ENCODE assay signal across 1 cellular context in the genomic region with DNA sequence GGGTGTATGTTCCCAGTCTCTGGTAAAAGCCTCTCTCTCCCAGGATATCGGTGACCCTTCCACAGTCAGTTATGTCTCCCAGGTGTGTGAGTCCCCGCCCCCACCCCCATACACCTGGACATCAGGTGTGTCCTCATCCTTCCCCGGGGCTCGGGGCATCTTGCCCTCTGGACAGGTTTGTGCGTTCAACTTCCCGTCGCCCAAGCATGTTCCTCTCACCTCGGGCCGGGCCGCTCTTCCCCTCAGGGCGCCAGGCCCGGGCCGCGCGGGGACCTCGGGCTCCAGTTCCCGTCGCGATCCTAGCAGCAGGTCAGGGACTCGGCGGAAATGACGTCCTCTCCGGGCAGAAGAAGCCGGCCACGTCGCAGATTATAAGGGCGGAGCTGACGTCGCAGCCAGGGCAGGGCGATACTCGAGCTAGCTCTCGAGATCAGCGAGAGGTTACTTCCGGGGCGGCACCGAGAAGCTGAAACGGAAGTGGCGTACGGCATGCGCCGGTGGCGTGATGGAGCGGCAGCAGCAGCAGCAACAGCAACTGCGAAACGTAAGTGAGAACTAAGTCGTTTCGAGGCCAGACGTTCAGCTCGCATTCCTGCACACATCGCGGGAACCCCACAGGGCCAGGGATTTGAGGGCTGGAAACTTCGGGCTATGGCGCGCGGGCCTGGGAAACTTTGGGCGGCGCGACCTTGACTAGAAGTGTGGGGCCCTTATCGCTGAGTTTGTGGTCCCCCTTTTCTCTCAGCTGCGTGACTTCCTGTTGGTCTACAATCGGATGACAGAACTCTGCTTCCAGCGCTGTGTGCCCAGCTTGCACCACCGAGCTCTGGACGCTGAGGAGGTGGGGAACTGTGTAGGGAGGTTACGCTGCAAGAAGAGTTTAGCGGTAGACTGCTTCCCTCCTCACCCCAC.
TF ChIP-seq lines count a peak whose summit lies in the region.

A gene with protein sequence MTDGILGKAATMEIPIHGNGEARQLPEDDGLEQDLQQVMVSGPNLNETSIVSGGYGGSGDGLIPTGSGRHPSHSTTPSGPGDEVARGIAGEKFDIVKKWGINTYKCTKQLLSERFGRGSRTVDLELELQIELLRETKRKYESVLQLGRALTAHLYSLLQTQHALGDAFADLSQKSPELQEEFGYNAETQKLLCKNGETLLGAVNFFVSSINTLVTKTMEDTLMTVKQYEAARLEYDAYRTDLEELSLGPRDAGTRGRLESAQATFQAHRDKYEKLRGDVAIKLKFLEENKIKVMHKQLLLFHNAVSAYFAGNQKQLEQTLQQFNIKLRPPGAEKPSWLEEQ (minus strand): TSS at position 320 of the 912 bp plus-strand sequence. CDS start 910 bp downstream, outside the sequence.
A gene with protein sequence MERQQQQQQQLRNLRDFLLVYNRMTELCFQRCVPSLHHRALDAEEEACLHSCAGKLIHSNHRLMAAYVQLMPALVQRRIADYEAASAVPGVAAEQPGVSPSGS (plus strand): TSS at position 490 of the 912 bp plus-strand sequence. CDS start 16 bp downstream, at position 506.

TF ChIP-seq in HepG2, 621 proteins besides CTCF, POLR2A, EP300 and RAD21 (continued from another document and continues in another):
- TF ChIP-seq, protein P1, sequence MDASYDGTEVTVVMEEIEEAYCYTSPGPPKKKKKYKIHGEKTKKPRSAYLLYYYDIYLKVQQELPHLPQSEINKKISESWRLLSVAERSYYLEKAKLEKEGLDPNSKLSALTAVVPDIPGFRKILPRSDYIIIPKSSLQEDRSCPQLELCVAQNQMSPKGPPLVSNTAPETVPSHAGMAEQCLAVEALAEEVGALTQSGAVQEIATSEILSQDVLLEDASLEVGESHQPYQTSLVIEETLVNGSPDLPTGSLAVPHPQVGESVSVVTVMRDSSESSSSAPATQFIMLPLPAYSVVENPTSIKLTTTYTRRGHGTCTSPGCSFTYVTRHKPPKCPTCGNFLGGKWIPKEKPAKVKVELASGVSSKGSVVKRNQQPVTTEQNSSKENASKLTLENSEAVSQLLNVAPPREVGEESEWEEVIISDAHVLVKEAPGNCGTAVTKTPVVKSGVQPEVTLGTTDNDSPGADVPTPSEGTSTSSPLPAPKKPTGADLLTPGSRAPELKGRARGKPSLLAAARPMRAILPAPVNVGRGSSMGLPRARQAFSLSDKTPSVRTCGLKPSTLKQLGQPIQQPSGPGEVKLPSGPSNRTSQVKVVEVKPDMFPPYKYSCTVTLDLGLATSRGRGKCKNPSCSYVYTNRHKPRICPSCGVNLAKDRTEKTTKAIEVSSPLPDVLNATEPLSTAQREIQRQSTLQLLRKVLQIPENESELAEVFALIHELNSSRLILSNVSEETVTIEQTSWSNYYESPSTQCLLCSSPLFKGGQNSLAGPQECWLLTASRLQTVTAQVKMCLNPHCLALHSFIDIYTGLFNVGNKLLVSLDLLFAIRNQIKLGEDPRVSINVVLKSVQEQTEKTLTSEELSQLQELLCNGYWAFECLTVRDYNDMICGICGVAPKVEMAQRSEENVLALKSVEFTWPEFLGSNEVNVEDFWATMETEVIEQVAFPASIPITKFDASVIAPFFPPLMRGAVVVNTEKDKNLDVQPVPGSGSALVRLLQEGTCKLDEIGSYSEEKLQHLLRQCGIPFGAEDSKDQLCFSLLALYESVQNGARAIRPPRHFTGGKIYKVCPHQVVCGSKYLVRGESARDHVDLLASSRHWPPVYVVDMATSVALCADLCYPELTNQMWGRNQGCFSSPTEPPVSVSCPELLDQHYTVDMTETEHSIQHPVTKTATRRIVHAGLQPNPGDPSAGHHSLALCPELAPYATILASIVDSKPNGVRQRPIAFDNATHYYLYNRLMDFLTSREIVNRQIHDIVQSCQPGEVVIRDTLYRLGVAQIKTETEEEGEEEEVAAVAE (CRISPR knock-in tag; IDR thresholded peaks at IDR 0.05; ENCODE audit: borderline replicate concordance), result no peak; the same call in 1 of the 2 replicates
- TF ChIP-seq ZNF329 (CRISPR knock-in tag; IDR thresholded peaks at IDR 0.05; ENCODE audit: low read depth) (no peak), ATM (IDR thresholded peaks at IDR 0.05; ENCODE audit: borderline replicate concordance) (no peak), KDM5B (CRISPR knock-in tag; IDR thresholded peaks at IDR 0.05; ENCODE audit: borderline replicate concordance) (peak; percentile 80), PAX8 (CRISPR knock-in tag; IDR thresholded peaks at IDR 0.05; ENCODE audit: borderline replicate concordance) (no peak), ZFYVE20 (CRISPR knock-in tag; IDR thresholded peaks at IDR 0.05; ENCODE audit: borderline replicate concordance, low read depth) (no peak), RFX1 (IDR thresholded peaks at IDR 0.05) (no peak), FOXC1 (CRISPR knock-in tag; IDR thresholded peaks at IDR 0.05; ENCODE audit: borderline replicate concordance) (no peak; the same call in 1 of the 2 replicates), MTA3 (CRISPR knock-in tag; IDR thresholded peaks at IDR 0.05) (no peak), GATAD2A (CRISPR knock-in tag; IDR thresholded peaks at IDR 0.05) (peak; percentile 50; the same call in 1 of the 2 replicates), ZBTB38 (CRISPR knock-in tag; IDR thresholded peaks at IDR 0.05) (0 out of 2 replicates have a peak, but pooled peaks have one; percentile 71), GPN1 (CRISPR knock-in tag; IDR thresholded peaks at IDR 0.05; ENCODE audit: borderline replicate concordance) (peak; percentile 61; the same call in 1 of the 2 replicates), ZSCAN20 (CRISPR knock-in tag; IDR thresholded peaks at IDR 0.05; ENCODE audit: borderline replicate concordance) (no peak), AHR (CRISPR knock-in tag; IDR thresholded peaks at IDR 0.05) (no peak; the same call in 1 of the 2 replicates), JARID2 (CRISPR knock-in tag; IDR thresholded peaks at IDR 0.05; ENCODE audit: insufficient replicate concordance) (no peak), MYC (CRISPR knock-in tag; IDR thresholded peaks at IDR 0.05; ENCODE audit: borderline replicate concordance) (peak; percentile 80; the same call in 1 of the 2 replicates), ZNF607 (CRISPR knock-in tag; IDR thresholded peaks at IDR 0.05; ENCODE audit: borderline replicate concordance) (peak; percentile 97; the same call in 1 of the 2 replicates), NPAS2 (CRISPR knock-in tag; IDR thresholded peaks at IDR 0.05; ENCODE audit: borderline replicate concordance) (no peak), TCF12 (IDR thresholded peaks at IDR 0.05) (no peak), TCF12 (CRISPR knock-in tag; IDR thresholded peaks at IDR 0.05) (no peak), SRY (CRISPR knock-in tag; IDR thresholded peaks at IDR 0.05) (no peak), PHF8 (CRISPR knock-in tag; IDR thresholded peaks at IDR 0.05) (peak; percentile 94), ZBTB3 (CRISPR knock-in tag; IDR thresholded peaks at IDR 0.05; ENCODE audit: borderline replicate concordance, low read depth) (no peak), MZF1 (CRISPR knock-in tag; IDR thresholded peaks at IDR 0.05; ENCODE audit: borderline replicate concordance) (no peak), ZNF256 (CRISPR knock-in tag; conservative IDR thresholded peaks at IDR 0.05) (peak; percentile 65; the same call in 1 of the 2 replicates), ZNF7 (CRISPR knock-in tag; IDR thresholded peaks at IDR 0.05) (no peak; the same call in 1 of the 2 replicates), ZNF83 (CRISPR knock-in tag; IDR thresholded peaks at IDR 0.05; ENCODE audit: borderline replicate concordance) (peak; percentile 30; the same call in 1 of the 2 replicates), HNF4G (IDR thresholded peaks at IDR 0.05; ENCODE audit: borderline replicate concordance, low read depth, low read length) (no peak), HNF4G (CRISPR knock-in tag; IDR thresholded peaks at IDR 0.05; ENCODE audit: borderline replicate concordance, low read depth) (no peak; the same call in 1 of the 2 replicates), ZNF33A (CRISPR knock-in tag; IDR thresholded peaks at IDR 0.05; ENCODE audit: borderline replicate concordance) (no peak), TOE1 (CRISPR knock-in tag; IDR thresholded peaks at IDR 0.05) (no peak; the same call in 1 of the 2 replicates), BHLHE40 (IDR thresholded peaks at IDR 0.05; ENCODE audit: low read length) (peak; percentile 54)
- TF ChIP-seq, protein P2, sequence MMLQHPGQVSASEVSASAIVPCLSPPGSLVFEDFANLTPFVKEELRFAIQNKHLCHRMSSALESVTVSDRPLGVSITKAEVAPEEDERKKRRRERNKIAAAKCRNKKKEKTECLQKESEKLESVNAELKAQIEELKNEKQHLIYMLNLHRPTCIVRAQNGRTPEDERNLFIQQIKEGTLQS (CRISPR knock-in tag; IDR thresholded peaks at IDR 0.05), result peak; percentile 6; the same call in 1 of the 2 replicates
- TF ChIP-seq, protein P3, sequence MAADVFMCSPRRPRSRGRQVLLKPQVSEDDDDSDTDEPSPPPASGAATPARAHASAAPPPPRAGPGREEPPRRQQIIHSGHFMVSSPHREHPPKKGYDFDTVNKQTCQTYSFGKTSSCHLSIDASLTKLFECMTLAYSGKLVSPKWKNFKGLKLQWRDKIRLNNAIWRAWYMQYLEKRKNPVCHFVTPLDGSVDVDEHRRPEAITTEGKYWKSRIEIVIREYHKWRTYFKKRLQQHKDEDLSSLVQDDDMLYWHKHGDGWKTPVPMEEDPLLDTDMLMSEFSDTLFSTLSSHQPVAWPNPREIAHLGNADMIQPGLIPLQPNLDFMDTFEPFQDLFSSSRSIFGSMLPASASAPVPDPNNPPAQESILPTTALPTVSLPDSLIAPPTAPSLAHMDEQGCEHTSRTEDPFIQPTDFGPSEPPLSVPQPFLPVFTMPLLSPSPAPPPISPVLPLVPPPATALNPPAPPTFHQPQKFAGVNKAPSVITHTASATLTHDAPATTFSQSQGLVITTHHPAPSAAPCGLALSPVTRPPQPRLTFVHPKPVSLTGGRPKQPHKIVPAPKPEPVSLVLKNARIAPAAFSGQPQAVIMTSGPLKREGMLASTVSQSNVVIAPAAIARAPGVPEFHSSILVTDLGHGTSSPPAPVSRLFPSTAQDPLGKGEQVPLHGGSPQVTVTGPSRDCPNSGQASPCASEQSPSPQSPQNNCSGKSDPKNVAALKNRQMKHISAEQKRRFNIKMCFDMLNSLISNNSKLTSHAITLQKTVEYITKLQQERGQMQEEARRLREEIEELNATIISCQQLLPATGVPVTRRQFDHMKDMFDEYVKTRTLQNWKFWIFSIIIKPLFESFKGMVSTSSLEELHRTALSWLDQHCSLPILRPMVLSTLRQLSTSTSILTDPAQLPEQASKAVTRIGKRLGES (CRISPR knock-in tag; IDR thresholded peaks at IDR 0.05; ENCODE audit: borderline replicate concordance), result peak; percentile 44; the same call in 1 of the 2 replicates
- TF ChIP-seq, protein P4, sequence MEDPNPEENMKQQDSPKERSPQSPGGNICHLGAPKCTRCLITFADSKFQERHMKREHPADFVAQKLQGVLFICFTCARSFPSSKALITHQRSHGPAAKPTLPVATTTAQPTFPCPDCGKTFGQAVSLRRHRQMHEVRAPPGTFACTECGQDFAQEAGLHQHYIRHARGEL (CRISPR knock-in tag; IDR thresholded peaks at IDR 0.05), result no peak
- TF ChIP-seq, protein P5, sequence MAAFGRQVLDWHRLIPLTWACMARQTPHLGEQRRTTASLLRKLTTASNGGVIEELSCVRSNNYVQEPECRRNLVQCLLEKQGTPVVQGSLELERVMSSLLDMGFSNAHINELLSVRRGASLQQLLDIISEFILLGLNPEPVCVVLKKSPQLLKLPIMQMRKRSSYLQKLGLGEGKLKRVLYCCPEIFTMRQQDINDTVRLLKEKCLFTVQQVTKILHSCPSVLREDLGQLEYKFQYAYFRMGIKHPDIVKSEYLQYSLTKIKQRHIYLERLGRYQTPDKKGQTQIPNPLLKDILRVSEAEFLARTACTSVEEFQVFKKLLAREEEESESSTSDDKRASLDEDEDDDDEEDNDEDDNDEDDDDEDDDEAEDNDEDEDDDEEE (CRISPR knock-in tag; IDR thresholded peaks at IDR 0.05), result no peak
- TF ChIP-seq, protein P6, sequence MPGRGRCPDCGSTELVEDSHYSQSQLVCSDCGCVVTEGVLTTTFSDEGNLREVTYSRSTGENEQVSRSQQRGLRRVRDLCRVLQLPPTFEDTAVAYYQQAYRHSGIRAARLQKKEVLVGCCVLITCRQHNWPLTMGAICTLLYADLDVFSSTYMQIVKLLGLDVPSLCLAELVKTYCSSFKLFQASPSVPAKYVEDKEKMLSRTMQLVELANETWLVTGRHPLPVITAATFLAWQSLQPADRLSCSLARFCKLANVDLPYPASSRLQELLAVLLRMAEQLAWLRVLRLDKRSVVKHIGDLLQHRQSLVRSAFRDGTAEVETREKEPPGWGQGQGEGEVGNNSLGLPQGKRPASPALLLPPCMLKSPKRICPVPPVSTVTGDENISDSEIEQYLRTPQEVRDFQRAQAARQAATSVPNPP (CRISPR knock-in tag; IDR thresholded peaks at IDR 0.05), result peak; percentile 49; the same call in 1 of the 2 replicates
- TF ChIP-seq, protein P7, sequence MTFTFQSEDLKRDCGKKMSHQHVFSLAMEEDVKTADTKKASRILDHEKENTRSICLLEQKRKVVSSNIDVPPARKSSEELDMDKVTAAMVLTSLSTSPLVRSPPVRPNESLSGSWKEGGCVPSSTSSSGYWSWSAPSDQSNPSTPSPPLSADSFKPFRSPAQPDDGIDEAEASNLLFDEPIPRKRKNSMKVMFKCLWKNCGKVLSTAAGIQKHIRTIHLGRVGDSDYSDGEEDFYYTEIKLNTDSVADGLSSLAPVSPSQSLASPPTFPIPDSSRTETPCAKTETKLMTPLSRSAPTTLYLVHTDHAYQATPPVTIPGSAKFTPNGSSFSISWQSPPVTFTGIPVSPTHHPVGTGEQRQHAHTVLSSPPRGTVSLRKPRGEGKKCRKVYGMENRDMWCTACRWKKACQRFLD (CRISPR knock-in tag; IDR thresholded peaks at IDR 0.05; ENCODE audit: borderline replicate concordance), result no peak; the same call in 1 of the 2 replicates
- TF ChIP-seq, protein P8, sequence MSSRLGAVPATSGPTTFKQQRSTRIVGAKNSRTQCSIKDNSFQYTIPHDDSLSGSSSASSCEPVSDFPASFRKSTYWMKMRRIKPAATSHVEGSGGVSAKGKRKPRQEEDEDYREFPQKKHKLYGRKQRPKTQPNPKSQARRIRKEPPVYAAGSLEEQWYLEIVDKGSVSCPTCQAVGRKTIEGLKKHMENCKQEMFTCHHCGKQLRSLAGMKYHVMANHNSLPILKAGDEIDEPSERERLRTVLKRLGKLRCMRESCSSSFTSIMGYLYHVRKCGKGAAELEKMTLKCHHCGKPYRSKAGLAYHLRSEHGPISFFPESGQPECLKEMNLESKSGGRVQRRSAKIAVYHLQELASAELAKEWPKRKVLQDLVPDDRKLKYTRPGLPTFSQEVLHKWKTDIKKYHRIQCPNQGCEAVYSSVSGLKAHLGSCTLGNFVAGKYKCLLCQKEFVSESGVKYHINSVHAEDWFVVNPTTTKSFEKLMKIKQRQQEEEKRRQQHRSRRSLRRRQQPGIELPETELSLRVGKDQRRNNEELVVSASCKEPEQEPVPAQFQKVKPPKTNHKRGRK (CRISPR knock-in tag; IDR thresholded peaks at IDR 0.05), result peak; percentile 22; the same call in 1 of the 2 replicates
- TF ChIP-seq, protein P9, sequence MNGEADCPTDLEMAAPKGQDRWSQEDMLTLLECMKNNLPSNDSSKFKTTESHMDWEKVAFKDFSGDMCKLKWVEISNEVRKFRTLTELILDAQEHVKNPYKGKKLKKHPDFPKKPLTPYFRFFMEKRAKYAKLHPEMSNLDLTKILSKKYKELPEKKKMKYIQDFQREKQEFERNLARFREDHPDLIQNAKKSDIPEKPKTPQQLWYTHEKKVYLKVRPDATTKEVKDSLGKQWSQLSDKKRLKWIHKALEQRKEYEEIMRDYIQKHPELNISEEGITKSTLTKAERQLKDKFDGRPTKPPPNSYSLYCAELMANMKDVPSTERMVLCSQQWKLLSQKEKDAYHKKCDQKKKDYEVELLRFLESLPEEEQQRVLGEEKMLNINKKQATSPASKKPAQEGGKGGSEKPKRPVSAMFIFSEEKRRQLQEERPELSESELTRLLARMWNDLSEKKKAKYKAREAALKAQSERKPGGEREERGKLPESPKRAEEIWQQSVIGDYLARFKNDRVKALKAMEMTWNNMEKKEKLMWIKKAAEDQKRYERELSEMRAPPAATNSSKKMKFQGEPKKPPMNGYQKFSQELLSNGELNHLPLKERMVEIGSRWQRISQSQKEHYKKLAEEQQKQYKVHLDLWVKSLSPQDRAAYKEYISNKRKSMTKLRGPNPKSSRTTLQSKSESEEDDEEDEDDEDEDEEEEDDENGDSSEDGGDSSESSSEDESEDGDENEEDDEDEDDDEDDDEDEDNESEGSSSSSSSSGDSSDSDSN (CRISPR knock-in tag; IDR thresholded peaks at IDR 0.05), result peak; percentile 51
